In genomic region chr5:32027093-32027716, GRCh38 we compare ENCODE assay signal across 10 cellular contexts.
DNase-seq lines count a peak whose midpoint lies in the region; ATAC-seq and TF ChIP-seq lines count a peak whose summit lies in the region.
"Had no signal": no experiment of that assay in that cellular context is flagged by ENCODE, and none has a peak within 500 bp of the region (broad histone marks: within the 10 kb centered on the region; RNA-seq: fewer than 3 reads in every experiment).

No MANE protein-coding gene starts in this region.

- no peak overlapping the region for H4K91ac ChIP-seq in H9 (ENCODE audit: insufficient read length, low read depth, low read length)

- H4K5ac ChIP-seq in H9 (ENCODE audit: insufficient read length, low read depth, low read length) = no peak overlapping the region

- H2BK5ac ChIP-seq in H9 (ENCODE audit: insufficient read length, low read length) = no peak overlapping the region

- no peaks in the 10 kb centered on the region for H3K36me3 Mint-ChIP-seq in H9 (ENCODE audit: insufficient read depth in 1 of 3, low read depth in 3 of 3)
- H3K36me3 Mint-ChIP-seq in activated CD4-positive, alpha-beta T cell treated with anti-CD3 and anti-CD28 coated beads, Interleukin-2, amount 10 ng/mL, durations not matched to agents 24 days and 14 days (ENCODE audit: low read depth) = no peaks in the 10 kb centered on the region

- H3K36me3 ChIP-seq in iPS-18a (ENCODE audit: control insufficient read depth, low read depth, low read length) = no peaks in the 10 kb centered on the region
- H3K36me3 ChIP-seq in smooth muscle cell (ENCODE audit: low read depth) = no peaks in the 10 kb centered on the region
- H3K36me3 ChIP-seq: cardiac muscle cell, left lung had no signal

- H3K27me3 Mint-ChIP-seq in H9 (ENCODE audit: low read depth) = no peaks in the 10 kb centered on the region; the same call in 1 of the 2 replicates
- H3K27me3 Mint-ChIP-seq in activated CD4-positive, alpha-beta T cell treated with anti-CD3 and anti-CD28 coated beads, Interleukin-2, amount 10 ng/mL, durations not matched to agents 24 days and 14 days = peaks cover 4% of the 10 kb centered on the region

- peaks cover 31% of the 10 kb centered on the region for H3F3A ChIP-seq in smooth muscle cell (ENCODE audit: low read depth)

- H3K4ac ChIP-seq in H9 (ENCODE audit: low read depth, low read length) = no peak overlapping the region

- no peaks in the 10 kb centered on the region for H3K79me2 ChIP-seq in H9 (ENCODE audit: insufficient read depth, low read length)
- no peaks in the 10 kb centered on the region for H3K79me2 ChIP-seq in smooth muscle cell (ENCODE audit: low read depth)

- H3K56ac ChIP-seq in H9 (ENCODE audit: insufficient read length, low read depth, low read length) = no peak overlapping the region

- H4K8ac ChIP-seq in H9 (replicated peaks; ENCODE audit: insufficient read length, low read depth, low read length) = no peak overlapping the region

- H4K20me1 ChIP-seq in H9 (ENCODE audit: control insufficient read depth, insufficient read depth, insufficient read length) (no peaks in the 10 kb centered on the region), smooth muscle cell (ENCODE audit: low read depth) (no peaks in the 10 kb centered on the region)

- intact Hi-C loops in activated CD4-positive, alpha-beta T cell treated with anti-CD3 and anti-CD28 coated beads, Interleukin-2, amount 10 ng/mL, durations not matched to agents 24 days and 14 days (cut with micrococcal nuclease) = no loop called here

- no peak overlapping the region for H3K4me3 ChIP-seq in iPS-18a (ENCODE audit: low read length)
- H3K4me3 ChIP-seq in smooth muscle cell = peak overlapping the region; percentile 23
- H3K4me3 ChIP-seq: cardiac muscle cell, left lung had no signal

- H3T11ph ChIP-seq in H9 (ENCODE audit: low read length) = no peak overlapping the region

- H3K4me2 ChIP-seq in H9 (ENCODE audit: insufficient read depth, insufficient read length, low read length) = no peak overlapping the region
- peak overlapping the region; percentile 80 for H3K4me2 ChIP-seq in smooth muscle cell

- no CpG with 5 or more reads among the region's 14 CpGs for WGBS in H9 (ENCODE audit: extremely low coverage, insufficient read length, low lambda C conversion rate)
- WGBS in smooth muscle cell (ENCODE audit: low lambda C conversion rate) = 48% methylated on average over 14 of the region's 14 CpGs

- H3K27me3 ChIP-seq in H9 (ENCODE audit: insufficient read depth, low read length) = no peaks in the 10 kb centered on the region
- no peaks in the 10 kb centered on the region for H3K27me3 ChIP-seq in iPS-18a (ENCODE audit: control insufficient read depth, insufficient read depth, low read length)
- no peaks in the 10 kb centered on the region for H3K27me3 ChIP-seq in smooth muscle cell (ENCODE audit: low read depth)
- H3K27me3 ChIP-seq: cardiac muscle cell, left lung had no signal

- no peak overlapping the region for H3K27ac ChIP-seq in H9 (ENCODE audit: insufficient read length, low read depth, low read length)
- no peak overlapping the region for H3K27ac ChIP-seq in iPS-18a (ENCODE audit: low read length)
- H3K27ac ChIP-seq in smooth muscle cell (ENCODE audit: low read depth) = peak overlapping the region; percentile 87
- H3K27ac ChIP-seq: cardiac muscle cell had no signal

- no peaks in the 10 kb centered on the region for H3K79me1 ChIP-seq in H9 (ENCODE audit: insufficient read depth, low read depth, low read length, poor library complexity, severe bottlenecking)

- H3K27ac Mint-ChIP-seq in H9 = peak overlapping the region; percentile 15 to 66 (median 59); a peak in 4 of 7 replicates
- H3K27ac Mint-ChIP-seq in activated CD4-positive, alpha-beta T cell treated with anti-CD3 and anti-CD28 coated beads, Interleukin-2, amount 10 ng/mL, durations not matched to agents 24 days and 14 days = no peak overlapping the region

- H3K9me3 ChIP-seq in H9 (ENCODE audit: control insufficient read depth, low read depth, low read length) (no peaks in the 10 kb centered on the region), iPS-18a (ENCODE audit: control insufficient read depth, low read depth, low read length) (no peaks in the 10 kb centered on the region), smooth muscle cell (replicated peaks; ENCODE audit: low read depth) (no peaks in the 10 kb centered on the region)
- H3K9me3 ChIP-seq: left lung had no signal

- TF ChIP-seq CTCF in H9 (conservative IDR thresholded peaks at IDR 0.05) (no peak), smooth muscle cell (IDR thresholded peaks at IDR 0.05; ENCODE audit: borderline replicate concordance, insufficient read depth, poor library complexity, severe bottlenecking) (no peak)

- H2BK120ac ChIP-seq in H9 (ENCODE audit: low read depth, low read length, poor library complexity, severe bottlenecking) = no peak overlapping the region

- no peak overlapping the region for H3K4me3 Mint-ChIP-seq in H9
- H3K4me3 Mint-ChIP-seq in activated CD4-positive, alpha-beta T cell treated with anti-CD3 and anti-CD28 coated beads, Interleukin-2, amount 10 ng/mL, durations not matched to agents 24 days and 14 days = no peak overlapping the region

- H3K23me2 ChIP-seq in H9 (ENCODE audit: insufficient read length, low read depth, low read length, poor library complexity, severe bottlenecking) = peaks cover 2% of the 10 kb centered on the region

- H3K9me3 Mint-ChIP-seq in H9 = no peaks in the 10 kb centered on the region
- H3K9me3 Mint-ChIP-seq in activated CD4-positive, alpha-beta T cell treated with anti-CD3 and anti-CD28 coated beads, Interleukin-2, amount 10 ng/mL, durations not matched to agents 24 days and 14 days = no peaks in the 10 kb centered on the region

- H3K18ac ChIP-seq in H9 (ENCODE audit: insufficient read length, low read depth, low read length) = no peak overlapping the region

- H3K9ac ChIP-seq in H9 (ENCODE audit: extremely low read depth, insufficient read length, low read length) = no peak overlapping the region
- peak overlapping the region; percentile 4 for H3K9ac ChIP-seq in iPS-18a (ENCODE audit: low read length)
- peak overlapping the region; percentile 35 for H3K9ac ChIP-seq in smooth muscle cell (ENCODE audit: low read depth)

- H3K4me1 ChIP-seq in H9 (ENCODE audit: insufficient read depth, low read length) = peaks cover 21% of the 10 kb centered on the region
- peaks cover 15% of the 10 kb centered on the region for H3K4me1 ChIP-seq in iPS-18a (ENCODE audit: control insufficient read depth, low read depth, low read length)
- peaks cover 26% of the 10 kb centered on the region for H3K4me1 ChIP-seq in smooth muscle cell (ENCODE audit: low read depth)

- H2AFZ ChIP-seq in H9 (ENCODE audit: low read length) (no peak overlapping the region), smooth muscle cell (ENCODE audit: low read depth) (no peak overlapping the region)

- H2BK20ac ChIP-seq in H9 (ENCODE audit: low read depth, low read length, poor library complexity, severe bottlenecking) = no peak overlapping the region

- H2AK5ac ChIP-seq in H9 (ENCODE audit: insufficient read length, low read length) = no peak overlapping the region

- H3K14ac ChIP-seq in H9 (ENCODE audit: insufficient read depth, low read length) = peak overlapping the region; percentile 21; the same call in 1 of the 2 replicates

- ATAC-seq in HG03460 (IDR thresholded peaks at IDR 0.05; ENCODE audit: unreplicated experiment) = no peak

- H2BK15ac ChIP-seq in H9 (ENCODE audit: low read depth, low read length) = no peak overlapping the region

- DNase-seq in H9 (no peak), astrocyte of the hippocampus (ENCODE audit: low read depth, low spot score) (peak; percentile 29), smooth muscle cell (lab: John Stamatoyannopoulos, UW; ENCODE audit: unreplicated experiment) (no peak), NAMALWA (ENCODE audit: low spot score) (no peak)
- no peak for DNase-seq in effector CD4-positive, alpha-beta T cell
- no peak for DNase-seq in activated CD4-positive, alpha-beta T cell treated with anti-CD3 and anti-CD28 coated beads, Interleukin-2, amount 10 ng/mL, durations not matched to agents 24 days and 14 days

- H2BK12ac ChIP-seq in H9 (ENCODE audit: insufficient read length, low read depth, low read length) = no peak overlapping the region

- H3K23ac ChIP-seq in H9 (ENCODE audit: insufficient read length, low read depth, low read length) = no peak overlapping the region

- H3K4me1 Mint-ChIP-seq in H9 = peaks cover 32 to 43% of the 10 kb centered on the region in 2 experiments
- no peaks in the 10 kb centered on the region for H3K4me1 Mint-ChIP-seq in activated CD4-positive, alpha-beta T cell treated with anti-CD3 and anti-CD28 coated beads, Interleukin-2, amount 10 ng/mL, durations not matched to agents 24 days and 14 days
